10 cellular contexts compared by ENCODE assay signal in genomic region chr7:44867073-44867990, GRCh38. TPM values are rescaled to one million over a fixed set of nuclear protein-coding genes. Genes with fewer than 3 reads are reported as not detected.
DNase-seq lines count a peak whose midpoint lies in the region; ATAC-seq and TF ChIP-seq lines count a peak whose summit lies in the region.
"Had no signal": no experiment of that assay in that cellular context is flagged by ENCODE, and none has a peak within 500 bp of the region (broad histone marks: within the 10 kb centered on the region; RNA-seq: fewer than 3 reads in every experiment).

No MANE protein-coding gene starts in this region.

- TF ChIP-seq CTCF in RWPE2 (IDR thresholded peaks at IDR 0.05; ENCODE audit: poor library complexity, severe bottlenecking) (no peak), fibroblast of pulmonary artery (IDR thresholded peaks at IDR 0.05; ENCODE audit: low read length, missing control alignments) (no peak)

- no peak for DNase-seq in activated CD8-positive, alpha-beta memory T cell treated with anti-CD3 and anti-CD28 coated beads, Interleukin-2, amount 10 ng/mL, durations not matched to agents 7 days and 5 days
- no peak for DNase-seq in activated CD8-positive, alpha-beta memory T cell treated with anti-CD3 and anti-CD28 coated beads for 24 hours
- no peak for DNase-seq in RWPE2 (ENCODE audit: low spot score)
- DNase-seq in fibroblast of pulmonary artery (ENCODE audit: low read depth) = peak; percentile 87
- no peak for DNase-seq in G401 (ENCODE audit: low spot score)
- DNase-seq in NCI-H526 treated with DMSO at 0.1 percent for 48 hours (lab: John Stamatoyannopoulos, UW) = no peak
- DNase-seq: stimulated activated naive CD4-positive, alpha-beta T cell treated with Interleukin-2 at 50 U/mL for 16 hours had no signal

- peaks cover 5% of the 10 kb centered on the region for H3K27me3 Mint-ChIP-seq in activated CD8-positive, alpha-beta memory T cell treated with anti-CD3 and anti-CD28 coated beads, Interleukin-2, amount 10 ng/mL, durations not matched to agents 7 days and 5 days

- peaks cover 9% of the 10 kb centered on the region for H3K4me1 Mint-ChIP-seq in activated CD8-positive, alpha-beta memory T cell treated with anti-CD3 and anti-CD28 coated beads, Interleukin-2, amount 10 ng/mL, durations not matched to agents 7 days and 5 days
- H3K4me1 Mint-ChIP-seq: memory B cell had no signal

- CTCF ChIA-PET in activated CD8-positive, alpha-beta memory T cell treated with anti-CD3 and anti-CD28 coated beads, Interleukin-2, amount 10 ng/mL, durations not matched to agents 7 days and 5 days (lab: Charles Lee) = interaction anchor here (0.9 to 2.9 kb wide), 5 partner anchors 8 to 272 kb away, joined by 3 to 30 read pairs (median 4); no protein-coding TSS in a partner anchor

- no peaks in the 10 kb centered on the region for H3K9me3 Mint-ChIP-seq in activated CD8-positive, alpha-beta memory T cell treated with anti-CD3 and anti-CD28 coated beads, Interleukin-2, amount 10 ng/mL, durations not matched to agents 7 days and 5 days (ENCODE audit: low read depth)
- H3K9me3 Mint-ChIP-seq: memory B cell had no signal

- H3K27me3 ChIP-seq in RWPE2 (ENCODE audit: insufficient read depth, poor library complexity, severe bottlenecking) = no peaks in the 10 kb centered on the region
- H3K27me3 ChIP-seq in skeletal muscle tissue (ENCODE audit: control insufficient read depth in 3 of 3, insufficient read depth in 3 of 3, low read length in 3 of 3) = no peaks in the 10 kb centered on the region

- peak overlapping the region in 2 of 3 donors; percentile 1 to 4 for H3K9ac ChIP-seq in skeletal muscle tissue (ENCODE audit: low read depth in 1 of 3, low read length in 3 of 3)

- H3K27ac Mint-ChIP-seq in activated CD8-positive, alpha-beta memory T cell treated with anti-CD3 and anti-CD28 coated beads, Interleukin-2, amount 10 ng/mL, durations not matched to agents 7 days and 5 days = no peak overlapping the region
- H3K27ac Mint-ChIP-seq: memory B cell had no signal

- H3K36me3 Mint-ChIP-seq in activated CD8-positive, alpha-beta memory T cell treated with anti-CD3 and anti-CD28 coated beads, Interleukin-2, amount 10 ng/mL, durations not matched to agents 7 days and 5 days = no peaks in the 10 kb centered on the region
- H3K36me3 Mint-ChIP-seq: memory B cell had no signal

- no peak overlapping the region for H3K4me3 Mint-ChIP-seq in activated CD8-positive, alpha-beta memory T cell treated with anti-CD3 and anti-CD28 coated beads, Interleukin-2, amount 10 ng/mL, durations not matched to agents 7 days and 5 days
- H3K4me3 Mint-ChIP-seq: memory B cell had no signal

- H3K4me1 ChIP-seq in RWPE2 (ENCODE audit: insufficient read depth, poor library complexity, severe bottlenecking) (peaks cover 5% of the 10 kb centered on the region), skeletal muscle tissue (ENCODE audit: control insufficient read depth in 3 of 3, insufficient read depth in 3 of 3, low read length in 3 of 3) (peaks cover 5 to 10% (median 8%) of the 10 kb centered on the region in 3 donors)

- no peaks in the 10 kb centered on the region for H3K9me3 ChIP-seq in RWPE2 (ENCODE audit: severe bottlenecking)
- H3K9me3 ChIP-seq in skeletal muscle tissue (ENCODE audit: control insufficient read depth in 3 of 3, low read length in 3 of 3) = no peaks in the 10 kb centered on the region

- H3K4me3 ChIP-seq in RWPE2 (ENCODE audit: severe bottlenecking) (no peak overlapping the region), fibroblast of pulmonary artery (replicated peaks; ENCODE audit: low read depth, low read length) (no peak overlapping the region), skeletal muscle tissue (ENCODE audit: low read length in 3 of 3) (no peak overlapping the region)

- in situ Hi-C loops in G401 (cut with HindIII; ENCODE audit: low sequenced_read_pairs) = no loop called here

- peak; percentile 55 for ATAC-seq in activated CD8-positive, alpha-beta memory T cell treated with anti-CD3 and anti-CD28 coated beads, Interleukin-2, amount 10 ng/mL, durations not matched to agents 7 days and 5 days
- peak; percentile 94 for ATAC-seq in RWPE2 (ENCODE audit: low read depth)
- ATAC-seq in HG03135 (IDR thresholded peaks at IDR 0.05; ENCODE audit: unreplicated experiment) = no peak

- H3K27ac ChIP-seq in RWPE2 (ENCODE audit: poor library complexity, severe bottlenecking) (peak overlapping the region; percentile 27), skeletal muscle tissue (ENCODE audit: low read depth, low read length) (peak overlapping the region; percentile 61)

- H3K36me3 ChIP-seq in RWPE2 (ENCODE audit: low read depth) = no peaks in the 10 kb centered on the region
- H3K36me3 ChIP-seq in skeletal muscle tissue (ENCODE audit: control insufficient read depth in 3 of 3, insufficient read depth in 3 of 3, low read length in 3 of 3) = no peaks in the 10 kb centered on the region

RNA-seq across cellular contexts. Expression of gene PURB, which starts 18.0 kb away (rescaled TPM):
- 10 to 100 TPM; 33.4 to 35.4 TPM for total RNA-seq in activated CD8-positive, alpha-beta memory T cell treated with anti-CD3 and anti-CD28 coated beads, Interleukin-2, amount 10 ng/mL, durations not matched to agents 7 days and 5 days
- 32.9 TPM for total RNA-seq in skeletal muscle tissue
- total RNA-seq in G401 (2014; rRNA removed; shearing (Covaris generic)) = 11.1 and 13.1 TPM in 2 replicates

RNA-seq across cellular contexts. Expression of gene H2AZ2, which starts 19.4 kb away (rescaled TPM):
- total RNA-seq in activated CD8-positive, alpha-beta memory T cell treated with anti-CD3 and anti-CD28 coated beads, Interleukin-2, amount 10 ng/mL, durations not matched to agents 7 days and 5 days = 100 to 1,000 TPM; 302 to 331 TPM
- 96.0 TPM for total RNA-seq in skeletal muscle tissue
- 315 and 379 TPM in 2 replicates for total RNA-seq in G401 (2014; rRNA removed; shearing (Covaris generic))
